In genomic region chr11:72422414-72422813, GRCh38 we compare ENCODE assay signal across 15 cellular contexts. TPM values are rescaled to one million over a fixed set of nuclear protein-coding genes. Genes with fewer than 3 reads are reported as not detected.
DNase-seq lines count a peak whose midpoint lies in the region; ATAC-seq and TF ChIP-seq lines count a peak whose summit lies in the region.
"Had no signal": no experiment of that assay in that cellular context is flagged by ENCODE, and none has a peak within 500 bp of the region (broad histone marks: within the 10 kb centered on the region; RNA-seq: fewer than 3 reads in every experiment).

No MANE protein-coding gene starts in this region.

- POLR2A ChIA-PET in MCF 10A (lab: Yijun Ruan, JAX): interaction anchor here (0.6 to 0.9 kb wide), 2 partner anchors 26 to 44 kb away, joined by 3 read pairs; no protein-coding TSS in a partner anchor

- H3K27me3 Mint-ChIP-seq in MCF 10A (ENCODE audit: insufficient read depth, unreplicated experiment): no peaks in the 10 kb centered on the region

- H2AFZ ChIP-seq in parathyroid adenoma: no peak overlapping the region

- H3K36me3 ChIP-seq in breast epithelium: no peaks in the 10 kb centered on the region
- H3K36me3 ChIP-seq in parathyroid adenoma (ENCODE audit: control insufficient read depth, insufficient read depth, low read length): no peaks in the 10 kb centered on the region

- no peaks in the 10 kb centered on the region for H3K9me3 Mint-ChIP-seq in MCF 10A (ENCODE audit: unreplicated experiment)
- H3K9me3 Mint-ChIP-seq: HFFc6 had no signal

- H3K27ac Mint-ChIP-seq in MCF 10A (ENCODE audit: low read depth, unreplicated experiment): peak overlapping the region; percentile 3
- H3K27ac Mint-ChIP-seq: HFFc6 had no signal

- H3K4me2 ChIP-seq in parathyroid adenoma (ENCODE audit: low read length): no peak overlapping the region
- H3K4me2 ChIP-seq: A549 had no signal

- intact Hi-C loops in MCF 10A (cut with micrococcal nuclease) (no loop called here), breast epithelium (cut with DNase I; ENCODE audit: low total_unique reads) (no loop called here)

- H3K27ac ChIP-seq in breast epithelium (no peak overlapping the region), parathyroid adenoma (peak overlapping the region; percentile 27)
- H3K27ac ChIP-seq: A549 had no signal

- H3K4me1 ChIP-seq in breast epithelium: no peaks in the 10 kb centered on the region
- no peaks in the 10 kb centered on the region for H3K4me1 ChIP-seq in parathyroid adenoma

- TF ChIP-seq CTCF in MCF 10A (IDR thresholded peaks at IDR 0.05; ENCODE audit: unreplicated experiment) (no peak), breast epithelium (IDR thresholded peaks at IDR 0.05) (no peak), parathyroid adenoma (IDR thresholded peaks at IDR 0.05) (no peak)

- no peak for ATAC-seq in GM19328 (IDR thresholded peaks at IDR 0.05; ENCODE audit: unreplicated experiment)
- ATAC-seq: A549 had no signal

- H3K9me3 ChIP-seq in breast epithelium (no peaks in the 10 kb centered on the region), parathyroid adenoma (ENCODE audit: control insufficient read depth, low read length) (no peaks in the 10 kb centered on the region)
- H3K9me3 ChIP-seq: A549 had no signal

- H3K36me3 Mint-ChIP-seq in MCF 10A (ENCODE audit: insufficient read depth, unreplicated experiment): peaks cover 22% of the 10 kb centered on the region

- DNase-seq in MCF 10A (ENCODE audit: unreplicated experiment): no peak
- no peak for DNase-seq in breast epithelium (ENCODE audit: low spot score in 2 of 2)
- DNase-seq in M059J (ENCODE audit: low read depth): peak; percentile 28
- peak; percentile 47 for DNase-seq in SW480 (ENCODE audit: low spot score)
- no peak for DNase-seq in NCI-H1694 (lab: John Stamatoyannopoulos, UW)
- no peak for DNase-seq in NOMO-1 treated with DMSO at 0.1 percent for 48 hours (lab: John Stamatoyannopoulos, UW; ENCODE audit: unreplicated experiment)
- DNase-seq: GF-D8, HFFc6, KG1, NCI-H1105 treated with DMSO at 0.1 percent for 48 hours, NCI-H1930, SIG-M5 had no signal

- TF ChIP-seq POLR2A in breast epithelium (IDR thresholded peaks at IDR 0.05): no peak

- H3K4me3 Mint-ChIP-seq in MCF 10A (ENCODE audit: unreplicated experiment): no peak overlapping the region
- H3K4me3 Mint-ChIP-seq: HFFc6 had no signal

- H3K27me3 ChIP-seq in breast epithelium (no peaks in the 10 kb centered on the region), parathyroid adenoma (ENCODE audit: control insufficient read depth, insufficient read depth, low read length) (no peaks in the 10 kb centered on the region)

- peaks cover 21% of the 10 kb centered on the region for H3K4me1 Mint-ChIP-seq in MCF 10A (ENCODE audit: insufficient read depth, unreplicated experiment)

- BruUV-seq in MCF 10A (replicated peaks; lab: Mats Ljungman, UMichigan): no TSS peak

- no peak overlapping the region for H3K9ac ChIP-seq in parathyroid adenoma

- H3K79me2 ChIP-seq in parathyroid adenoma: peaks cover 10% of the 10 kb centered on the region

- CTCF ChIA-PET in MCF 10A (lab: Yijun Ruan, JAX): interaction anchor here (0.6 to 4.4 kb wide), 9 partner anchors 8 to 493 kb away, joined by 3 to 28 read pairs (median 3); partner anchors contain the start of gene CLPB

- H3K4me3 ChIP-seq in breast epithelium (no peak overlapping the region), parathyroid adenoma (ENCODE audit: low read depth, low read length) (no peak overlapping the region)
- H3K4me3 ChIP-seq: A549 had no signal

RNA-seq across cellular contexts. Expression of gene CLPB, which starts 11.9 kb away (rescaled TPM):
- total RNA-seq in MCF 10A (2022): 42.2 and 44.4 TPM in 2 replicates
- total RNA-seq in breast epithelium: 10 to 100 TPM; 19.0 to 28.8 (median 23.1) TPM
- 29.6 and 42.7 TPM in 2 replicates for total RNA-seq in M059J (2014; rRNA removed; shearing (Covaris generic))

Comparison
In these comparisons a context has a peak if more than half of its experiments do, and no peak if none do; other contexts are left out.
1. DNase-seq: peak in M059J (single experiment) and SW480 (single experiment); none in MCF 10A (single experiment), breast epithelium (0 of 2), NCI-H1694 (single experiment) and NOMO-1 treated with DMSO at 0.1 percent for 48 hours (single experiment).